Comparison of ENCODE assay signal across 10 cellular contexts in the genomic region with DNA sequence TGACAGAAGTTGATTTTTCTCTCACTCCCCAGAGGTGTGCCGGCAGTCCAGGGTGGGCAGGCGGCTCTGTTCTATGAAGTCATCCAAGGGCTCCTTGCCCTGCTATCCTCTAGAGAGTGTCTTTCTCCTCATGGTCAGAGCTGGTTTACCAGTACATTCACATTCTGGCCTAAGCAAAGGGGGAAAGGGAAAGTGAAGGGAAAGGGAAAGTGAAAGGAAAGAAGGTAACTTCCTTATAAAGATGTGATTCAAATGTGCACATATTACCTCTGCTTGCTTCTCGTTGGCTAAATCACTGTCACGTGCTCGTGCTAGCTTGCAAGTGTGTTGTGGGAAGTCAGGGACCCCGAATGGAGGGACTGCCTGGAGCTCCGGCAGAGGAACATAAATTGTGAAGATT. TPM values are rescaled to one million over a fixed set of nuclear protein-coding genes. Genes with fewer than 3 reads are reported as not detected.
A peak's percentile ranks its signal among the peaks of the same experiment; 100 is the strongest.
DNase-seq lines count a peak whose midpoint lies in the region; ATAC-seq and TF ChIP-seq lines count a peak whose summit lies in the region.
"Had no signal": no experiment of that assay in that cellular context is flagged by ENCODE, and none has a peak within 500 bp of the region (broad histone marks: within the 10 kb centered on the region; RNA-seq: fewer than 3 reads in every experiment).

No MANE protein-coding gene starts in this region.

- peak overlapping the region; percentile 95 for H2AFZ ChIP-seq in ACC112 (ENCODE audit: low read length, unreplicated experiment)
- peak overlapping the region; percentile 15 for H2AFZ ChIP-seq in fibroblast of lung (ENCODE audit: low read length)

- peak overlapping the region; percentile 71 for H3K4me3 ChIP-seq in ACC112 (ENCODE audit: low read depth, low read length)
- no peak overlapping the region for H3K4me3 ChIP-seq in fibroblast of lung (replicated peaks in 1 of 4; ENCODE audit: control extremely low read depth in 1 of 4, insufficient read depth in 1 of 4, low read depth in 3 of 4, low read length in 4 of 4)
- no peak overlapping the region for H3K4me3 ChIP-seq in psoas muscle
- H3K4me3 ChIP-seq: SJSA1, uterus had no signal

- intact Hi-C loops in psoas muscle (cut with DNase I) = no loop called here

- H3K36me3 ChIP-seq in ACC112 (ENCODE audit: insufficient read depth, low read length) (no peaks in the 10 kb centered on the region), fibroblast of lung (ENCODE audit: control insufficient read depth, insufficient read depth, low read length) (no peaks in the 10 kb centered on the region), psoas muscle (ENCODE audit: insufficient read depth in 1 of 2, low read depth in 1 of 2) (no peaks in the 10 kb centered on the region)
- H3K36me3 ChIP-seq: SJSA1, uterus had no signal

- no peaks in the 10 kb centered on the region for H3K36me3 Mint-ChIP-seq in T-cell

- H3K27me3 Mint-ChIP-seq in T-cell = no peaks in the 10 kb centered on the region

- TF ChIP-seq CTCF in fibroblast of lung (conservative IDR thresholded peaks at IDR 0.05 in 1 of 2, IDR thresholded peaks at IDR 0.05 in 1 of 2; ENCODE audit: low read depth in 1 of 2, low read length in 2 of 2) (no peak), psoas muscle (IDR thresholded peaks at IDR 0.05) (no peak)

- H3K4me1 ChIP-seq in ACC112 (ENCODE audit: control insufficient read depth, insufficient read depth, low read length, unreplicated experiment) (peaks cover 40% of the 10 kb centered on the region), fibroblast of lung (ENCODE audit: control insufficient read depth, extremely low read depth, insufficient read depth, low read length) (peaks cover 2% of the 10 kb centered on the region), psoas muscle (peaks cover 9% of the 10 kb centered on the region)
- H3K4me1 ChIP-seq: uterus had no signal

- H3K27me3 ChIP-seq in ACC112 (ENCODE audit: insufficient read depth, low read length) = no peaks in the 10 kb centered on the region
- H3K27me3 ChIP-seq in fibroblast of lung (ENCODE audit: control insufficient read depth, insufficient read depth, low read length) = peaks cover 5% of the 10 kb centered on the region
- H3K27me3 ChIP-seq in psoas muscle (ENCODE audit: insufficient read depth in 3 of 3, low read length in 2 of 3) = no peaks in the 10 kb centered on the region
- H3K27me3 ChIP-seq: SJSA1, uterus had no signal

- no peak overlapping the region for H3K9ac ChIP-seq in fibroblast of lung (ENCODE audit: insufficient read depth, low read length)

- POLR2A ChIA-PET in T-cell (lab: Charles Lee) = interaction anchor here in 1 of 2 donors (1.0 kb wide), 1 partner anchor 21 kb away, joined by 3 read pairs; no protein-coding TSS in a partner anchor

- H3K4me2 ChIP-seq in fibroblast of lung (ENCODE audit: extremely low read depth, insufficient read depth, low read length) = no peak overlapping the region

- peak overlapping the region; percentile 75 to 87 for H3K27ac Mint-ChIP-seq in T-cell

- CTCF ChIA-PET in T-cell (lab: Charles Lee) = interaction anchor here (0.7 to 1.1 kb wide), 8 partner anchors 9 to 389 kb away, joined by 3 to 5 read pairs (median 3); no protein-coding TSS in a partner anchor

- H3K9me3 ChIP-seq in fibroblast of lung (ENCODE audit: control insufficient read depth, insufficient read depth, low read depth, low read length) = no peaks in the 10 kb centered on the region
- no peaks in the 10 kb centered on the region for H3K9me3 ChIP-seq in psoas muscle
- H3K9me3 ChIP-seq: SJSA1, uterus had no signal

- peak in 27 of 34 experiments; percentile 5 to 71 (median 35) for DNase-seq in T-cell
- DNase-seq in fibroblast of lung (ENCODE audit: low read depth in 2 of 2) = peak; percentile 16 to 67
- no peak for DNase-seq in psoas muscle
- no peak for DNase-seq in T1000 (lab: John Stamatoyannopoulos, UW)
- no peak for DNase-seq in NCI-H128 (lab: John Stamatoyannopoulos, UW; ENCODE audit: unreplicated experiment)
- DNase-seq: uterus had no signal

- H3K79me2 ChIP-seq in ACC112 (ENCODE audit: control insufficient read depth, insufficient read depth, low read length, unreplicated experiment) (peaks cover 18% of the 10 kb centered on the region), fibroblast of lung (ENCODE audit: control insufficient read depth, insufficient read depth, low read length) (peaks cover 6% of the 10 kb centered on the region)

- no peaks in the 10 kb centered on the region for H4K20me1 ChIP-seq in fibroblast of lung (ENCODE audit: control insufficient read depth, extremely low read depth, insufficient read depth, low read length)

- peak; percentile 36 for ATAC-seq in HG02852 (IDR thresholded peaks at IDR 0.05; ENCODE audit: unreplicated experiment)
- peak in 3 of 4 experiments; percentile 23 to 64 (median 32) for ATAC-seq in T-cell (replicated peaks in 1 of 4)
- ATAC-seq in HG03095 (IDR thresholded peaks at IDR 0.05; ENCODE audit: unreplicated experiment) = no peak
- ATAC-seq in psoas muscle = no peak

- peak overlapping the region; percentile 41 to 68 (median 54) for H3K4me3 Mint-ChIP-seq in T-cell

- no peaks in the 10 kb centered on the region for H3K9me3 Mint-ChIP-seq in T-cell

- H3K4me1 Mint-ChIP-seq in T-cell = peaks cover 41 to 52% (median 49%) of the 10 kb centered on the region in 3 donors

- H3K27ac ChIP-seq in ACC112 (ENCODE audit: low read depth, low read length) (peak overlapping the region; percentile 74), fibroblast of lung (ENCODE audit: insufficient read depth, low read length) (no peak overlapping the region), psoas muscle (no peak overlapping the region)
- H3K27ac ChIP-seq: SJSA1, uterus had no signal

- 62 to 67% (median 63%) methylated on average over 7 of the region's 7 CpGs for WGBS in psoas muscle, 3 donors

RNA-seq across cellular contexts. Expression of gene HTATIP2, which starts 2.9 kb away (rescaled TPM):
- 10 to 100 TPM; 16.0 to 46.9 (median 40.0) TPM for total RNA-seq in T-cell
- total RNA-seq in fibroblast of lung = 69.1 and 77.6 TPM in 2 replicates
- polyA plus RNA-seq in fibroblast of lung = 43.5 and 59.1 TPM in 2 replicates
- polyA plus RNA-seq in fibroblast of lung (2012) = 42.8 and 56.1 TPM in 2 replicates
- polyA minus RNA-seq in fibroblast of lung (ENCODE audit: low replicate concordance) = 6.3 and 8.0 TPM in 2 replicates
- total RNA-seq in psoas muscle = 10 to 100 TPM; 31.3 to 62.9 (median 45.6) TPM
- polyA plus RNA-seq in psoas muscle = 100 to 1,000 TPM in 1 of 3 donors, 10 to 100 TPM in 2; 54.4 to 184 (median 60.8) TPM

RNA-seq across cellular contexts. Expression of gene PRMT3, which starts 26.9 kb away (rescaled TPM):
- total RNA-seq in T-cell (10 to 100 TPM; 12.9 to 19.5 (median 17.2) TPM), fibroblast of lung (12.8 and 13.0 TPM in 2 replicates), psoas muscle (10 to 100 TPM in 3 of 4 donors, 1 to 10 TPM in 1; 6.3 to 23.2 (median 17.2) TPM)
- polyA plus RNA-seq in fibroblast of lung (14.2 and 15.7 TPM in 2 replicates), psoas muscle (10 to 100 TPM; 10.0 to 22.1 (median 14.6) TPM)
- polyA plus RNA-seq in fibroblast of lung (2012) = 8.4 and 11.4 TPM in 2 replicates
- polyA minus RNA-seq in fibroblast of lung (ENCODE audit: low replicate concordance) = 0.12 and 0.41 TPM in 2 replicates

Comparison
In these comparisons a context has a peak if more than half of its experiments do, and no peak if none do; other contexts are left out.
1. ATAC-seq: peak in HG02852 (single experiment) and T-cell (3 of 4); none in HG03095 (single experiment) and psoas muscle (0 of 4).
2. DNase-seq: peak in T-cell (27 of 34) and fibroblast of lung (2 of 2); none in psoas muscle (0 of 2), T1000 (single experiment) and NCI-H128 (single experiment).